Comparison of ENCODE assay signal across 11 cellular contexts in the genomic region with DNA sequence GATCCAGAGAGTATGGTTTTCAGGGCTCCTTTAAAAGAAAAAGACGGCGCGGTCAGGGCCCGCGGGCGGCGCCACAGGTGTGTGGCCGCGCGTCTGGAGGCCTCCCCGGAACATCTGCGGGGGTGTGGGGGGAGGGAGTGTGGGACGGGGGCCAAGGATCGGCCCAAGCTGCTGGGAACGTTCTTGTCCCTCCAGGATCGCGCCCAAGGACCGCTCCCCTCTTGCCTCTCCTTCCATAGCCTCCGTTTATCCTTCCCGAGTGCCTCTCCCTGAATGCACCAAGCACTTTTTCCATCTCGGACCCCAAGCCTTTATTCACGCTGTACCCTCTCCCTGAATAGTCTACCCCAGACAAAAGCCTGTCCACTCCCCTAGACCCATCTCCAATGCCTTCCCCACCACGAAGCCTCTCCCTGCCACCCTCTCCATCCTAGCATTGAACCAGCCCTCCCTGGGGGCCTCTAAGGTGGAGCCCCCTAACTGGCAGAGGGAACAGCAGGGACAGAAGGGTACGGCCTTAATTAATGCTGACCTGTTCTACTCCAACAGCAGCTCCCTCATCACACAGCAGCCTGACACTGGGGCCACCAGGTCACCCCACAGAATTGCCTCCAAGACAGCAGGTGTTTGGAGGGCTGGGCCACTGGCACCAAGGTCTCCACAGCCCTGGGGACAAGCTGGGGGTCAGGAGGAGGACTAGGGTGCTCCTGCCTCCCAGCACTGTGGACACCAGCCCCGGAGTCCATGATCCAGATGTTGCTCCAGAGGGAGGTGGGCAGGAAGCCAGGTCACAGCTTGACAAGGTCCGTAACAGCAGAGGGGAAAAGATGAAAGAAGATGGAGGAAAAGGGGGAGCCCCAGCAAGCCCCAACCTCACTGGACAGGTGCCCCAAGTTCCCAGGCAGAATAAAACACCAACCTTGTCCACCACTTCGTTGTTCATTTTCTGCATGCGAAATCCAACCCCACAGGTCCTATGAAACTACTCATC. TPM values are rescaled to one million over a fixed set of nuclear protein-coding genes. Genes with fewer than 3 reads are reported as not detected.
DNase-seq lines count a peak whose midpoint lies in the region; ATAC-seq and TF ChIP-seq lines count a peak whose summit lies in the region.
"Had no signal": no experiment of that assay in that cellular context is flagged by ENCODE, and none has a peak within 500 bp of the region (broad histone marks: within the 10 kb centered on the region; RNA-seq: fewer than 3 reads in every experiment).

No MANE protein-coding gene starts in this region.

- H3K9me3 ChIP-seq in HUES64 (ENCODE audit: insufficient read depth, low read depth, low read length), result no peaks in the 10 kb centered on the region
- H3K9me3 ChIP-seq in endodermal cell (ENCODE audit: control insufficient read depth, low read length), result no peaks in the 10 kb centered on the region
- H3K9me3 ChIP-seq in osteoblast (ENCODE audit: low read depth, low read length), result no peaks in the 10 kb centered on the region
- H3K9me3 ChIP-seq in upper lobe of right lung, result no peaks in the 10 kb centered on the region
- no peaks in the 10 kb centered on the region for H3K9me3 ChIP-seq in MG63
- H3K9me3 ChIP-seq: neutrophil had no signal

- intact Hi-C loops in upper lobe of right lung (cut with DNase I), result no loop called here

- peak overlapping the region; percentile 87 for H3K4me3 ChIP-seq in HUES64 (ENCODE audit: low read length)
- H3K4me3 ChIP-seq in endodermal cell (ENCODE audit: low read length), result peak overlapping the region; percentile 76
- H3K4me3 ChIP-seq in osteoblast (ENCODE audit: insufficient read depth, low read length), result no peak overlapping the region
- no peak overlapping the region for H3K4me3 ChIP-seq in foreskin fibroblast (ENCODE audit: low read depth in 1 of 2, low read length in 2 of 2)
- H3K4me3 ChIP-seq in upper lobe of right lung, result no peak overlapping the region
- no peak overlapping the region for H3K4me3 ChIP-seq in MG63

- H3K4me2 ChIP-seq in osteoblast (ENCODE audit: insufficient read depth, low read length), result no peak overlapping the region

- no peaks in the 10 kb centered on the region for H3K36me3 Mint-ChIP-seq in endodermal cell (ENCODE audit: low read depth)
- H3K36me3 Mint-ChIP-seq: stimulated activated effector memory CD8-positive, alpha-beta T cell treated with anti-CD3 and anti-CD28 coated beads, Interleukin-12 subunit alpha, Interleukin-12 subunit beta, amount 100 ng/mL, for 72 hours had no signal

- H4K20me1 ChIP-seq in osteoblast (ENCODE audit: insufficient read depth, low read length), result no peaks in the 10 kb centered on the region

- no peak overlapping the region for H3K27ac Mint-ChIP-seq in endodermal cell
- H3K27ac Mint-ChIP-seq: stimulated activated effector memory CD8-positive, alpha-beta T cell treated with anti-CD3 and anti-CD28 coated beads, Interleukin-12 subunit alpha, Interleukin-12 subunit beta, amount 100 ng/mL, for 72 hours had no signal

- H3K79me2 ChIP-seq in osteoblast (ENCODE audit: insufficient read depth, low read length), result no peaks in the 10 kb centered on the region

- H3K9ac ChIP-seq in HUES64 (ENCODE audit: low read depth, low read length) (no peak overlapping the region), endodermal cell (ENCODE audit: extremely low read depth, low read length, poor library complexity, severe bottlenecking) (no peak overlapping the region)

- H3K27ac ChIP-seq in HUES64 (ENCODE audit: low read depth, low read length) (no peak overlapping the region), endodermal cell (ENCODE audit: low read depth, low read length) (peak overlapping the region; percentile 51), osteoblast (ENCODE audit: low read depth, low read length) (no peak overlapping the region), upper lobe of right lung (no peak overlapping the region)
- H3K27ac ChIP-seq: neutrophil had no signal

- no peak overlapping the region for H2AFZ ChIP-seq in osteoblast (ENCODE audit: low read length)

- 11% methylated on average over 28 of the region's 28 CpGs for WGBS in HUES64
- 1 to 14% methylated on average over 16 to 28 of the region's 28 CpGs for WGBS in endodermal cell (ENCODE audit: insufficient coverage in 1 of 2, insufficient read length in 1 of 2), 2 experiments

- peaks cover 51% of the 10 kb centered on the region for H3K27me3 ChIP-seq in HUES64 (ENCODE audit: insufficient read depth, low read length)
- peaks cover 50% of the 10 kb centered on the region for H3K27me3 ChIP-seq in endodermal cell (ENCODE audit: control insufficient read depth, insufficient read depth, low read length, poor library complexity, severe bottlenecking)
- peaks cover 54% of the 10 kb centered on the region for H3K27me3 ChIP-seq in osteoblast (ENCODE audit: insufficient read depth, low read length)
- H3K27me3 ChIP-seq in upper lobe of right lung, result peaks cover 65% of the 10 kb centered on the region
- H3K27me3 ChIP-seq in MG63, result peaks cover 14% of the 10 kb centered on the region

- peaks cover 20% of the 10 kb centered on the region for H3K4me1 Mint-ChIP-seq in endodermal cell

- H3K27me3 Mint-ChIP-seq in endodermal cell (ENCODE audit: insufficient read depth), result peaks cover 40% of the 10 kb centered on the region

- no peak for ATAC-seq in upper lobe of right lung
- ATAC-seq in GM21367 (IDR thresholded peaks at IDR 0.05; ENCODE audit: unreplicated experiment), result no peak
- ATAC-seq: stimulated activated effector memory CD8-positive, alpha-beta T cell treated with anti-CD3 and anti-CD28 coated beads, Interleukin-12 subunit alpha, Interleukin-12 subunit beta, amount 100 ng/mL, for 72 hours had no signal

- no peaks in the 10 kb centered on the region for H3K36me3 ChIP-seq in HUES64 (ENCODE audit: insufficient read depth, low read length)
- H3K36me3 ChIP-seq in endodermal cell (ENCODE audit: control insufficient read depth, insufficient read depth, low read length), result no peaks in the 10 kb centered on the region
- no peaks in the 10 kb centered on the region for H3K36me3 ChIP-seq in osteoblast (ENCODE audit: insufficient read depth, low read length)
- H3K36me3 ChIP-seq in upper lobe of right lung, result no peaks in the 10 kb centered on the region
- H3K36me3 ChIP-seq in MG63, result no peaks in the 10 kb centered on the region
- H3K36me3 ChIP-seq: neutrophil had no signal

- no peaks in the 10 kb centered on the region for H3K9me3 Mint-ChIP-seq in endodermal cell
- H3K9me3 Mint-ChIP-seq: stimulated activated effector memory CD8-positive, alpha-beta T cell treated with anti-CD3 and anti-CD28 coated beads, Interleukin-12 subunit alpha, Interleukin-12 subunit beta, amount 100 ng/mL, for 72 hours had no signal

- H3K4me1 ChIP-seq in HUES64 (ENCODE audit: insufficient read depth, low read length) (peaks cover 12% of the 10 kb centered on the region), endodermal cell (ENCODE audit: control insufficient read depth, insufficient read depth, low read length) (peaks cover 4% of the 10 kb centered on the region), osteoblast (ENCODE audit: insufficient read depth, low read length) (no peaks in the 10 kb centered on the region), upper lobe of right lung (peaks cover 14% of the 10 kb centered on the region)

- DNase-seq in DMS53 (lab: John Stamatoyannopoulos, UW), result peak; percentile 88
- peak; percentile 61 for DNase-seq in endodermal cell
- DNase-seq in osteoblast (ENCODE audit: insufficient read length, low spot score, missing footprints), result peak; percentile 73
- DNase-seq in foreskin fibroblast, result no peak
- DNase-seq in upper lobe of right lung, result no peak
- no peak for DNase-seq in MG63

- no peak for TF ChIP-seq CTCF in endodermal cell (conservative IDR thresholded peaks at IDR 0.05)
- TF ChIP-seq CTCF in osteoblast (IDR thresholded peaks at IDR 0.05; ENCODE audit: extremely low read depth, low read depth, low read length), result no peak
- TF ChIP-seq CTCF in foreskin fibroblast (IDR thresholded peaks at IDR 0.05; ENCODE audit: low read depth, low read length), result no peak
- no peak for TF ChIP-seq CTCF in upper lobe of right lung (IDR thresholded peaks at IDR 0.05)

- H3K4me3 Mint-ChIP-seq in endodermal cell, result peak overlapping the region; percentile 76
- H3K4me3 Mint-ChIP-seq: stimulated activated effector memory CD8-positive, alpha-beta T cell treated with anti-CD3 and anti-CD28 coated beads, Interleukin-12 subunit alpha, Interleukin-12 subunit beta, amount 100 ng/mL, for 72 hours had no signal

RNA-seq across cellular contexts. Expression of gene CRMP1, which starts 3.9 kb away (rescaled TPM):
- 82.6 TPM for polyA plus RNA-seq in HUES64 (2013, experiment 1 of 2)
- polyA plus RNA-seq in HUES64 (2013, experiment 2 of 2), result 83.9 TPM
- 10 to 100 TPM; 40.0 to 64.9 TPM for total RNA-seq in endodermal cell
- polyA plus RNA-seq in endodermal cell (2013, experiment 1 of 2), result 137 TPM
- 115 TPM for polyA plus RNA-seq in endodermal cell (2013, experiment 2 of 2)
- under 0.01 TPM in 2 replicates for total RNA-seq in osteoblast
- 6.1 TPM for total RNA-seq in upper lobe of right lung
- not detected in 2 replicates for total RNA-seq in MG63 (2014; rRNA removed; shearing (Covaris generic); ENCODE audit: low replicate concordance)
- total RNA-seq: endothelial cell of umbilical vein had no signal

Comparison
In these comparisons a context has a peak if more than half of its experiments do, and no peak if none do; other contexts are left out.
1. DNase-seq: peak in DMS53 (single experiment), endodermal cell (single experiment) and osteoblast (single experiment); none in foreskin fibroblast (0 of 2), upper lobe of right lung (single experiment) and MG63 (single experiment).
2. H3K4me3 ChIP-seq: peak in HUES64 (single experiment) and endodermal cell (single experiment); none in osteoblast (single experiment), foreskin fibroblast (0 of 2), upper lobe of right lung (single experiment) and MG63 (single experiment).